25 cellular contexts compared by ENCODE assay signal in the genomic region with DNA sequence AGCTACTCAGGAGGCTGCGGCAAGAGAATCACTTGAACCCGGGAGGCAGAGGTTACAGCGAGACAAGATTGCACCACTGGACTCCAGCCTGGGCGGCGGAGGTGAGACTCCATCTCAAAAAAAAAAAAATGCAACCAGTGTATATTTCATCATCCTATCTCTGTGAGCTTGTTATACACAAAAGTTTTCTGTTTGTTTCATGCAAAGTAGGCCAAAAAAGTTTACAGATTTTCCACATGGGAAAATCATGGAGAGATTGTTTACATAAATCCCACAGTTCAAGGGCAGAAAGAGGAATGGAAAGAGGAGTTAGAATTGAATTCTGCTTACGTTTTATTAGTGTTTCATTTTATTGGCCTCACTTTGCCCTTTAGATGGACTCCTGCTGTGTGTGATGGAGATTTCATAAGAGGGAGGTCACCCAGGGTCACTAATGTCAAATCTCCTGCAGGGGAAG.
"Had no signal": no experiment of that assay in that cellular context is flagged by ENCODE, and none has a peak within 500 bp of the region (broad histone marks: within the 10 kb centered on the region; RNA-seq: fewer than 3 reads in every experiment).

No MANE protein-coding gene starts in this region.

- FAIRE-seq: pancreas had no signal

- H3K4me1 ChIP-seq: pancreas, prostate gland, vagina had no signal

- ATAC-seq: natural killer cell; pancreas; sciatic nerve; stimulated activated naive B cell treated with anti-CD40 and anti-IgM and Interleukin-4, amounts not matched to agents 10 μg/mL and 1 μg/mL and 100 μg/mL, for 72 hours; stimulated activated naive CD8-positive, alpha-beta T cell treated with anti-CD3 and anti-CD28 coated beads, Interleukin-15, Interleukin-2, amounts not matched to agents 100 U/mL and 50 U/mL, for 24 hours had no signal

- H3K9me3 Mint-ChIP-seq: mesothelial cell of epicardium; naive B cell; natural killer cell; stimulated activated naive B cell treated with anti-CD40 and anti-IgM and Interleukin-4, amounts not matched to agents 10 μg/mL and 1 μg/mL and 100 μg/mL, for 72 hours had no signal

- H3K36me3 Mint-ChIP-seq: natural killer cell had no signal

- DNase-seq: islet precursor cell; mesendoderm; naive B cell; natural killer cell; pancreas; posterior cingulate gyrus; retina; stimulated activated CD4-positive, alpha-beta T cell treated with anti-CD3 and anti-CD28 coated beads, Interleukin-12 subunit alpha, Interleukin-12 subunit beta, amount 100 ng/mL, for 4 hours; stimulated activated CD4-positive, alpha-beta T cell treated with anti-CD3 and anti-CD28 coated beads, Interleukin-15, amount 100 ng/mL, for 24 hours; stimulated activated CD4-positive, alpha-beta T cell treated with anti-CD3 and anti-CD28 coated beads, Interleukin-2, amount 100 ng/mL, for 24 hours; stimulated activated CD4-positive, alpha-beta T cell treated with anti-CD3 and anti-CD28 coated beads, Interleukin-4, amount 100 ng/mL, for 1 hour; stimulated activated naive B cell treated with anti-CD40 and anti-IgM and Interleukin-4, amounts not matched to agents 10 μg/mL and 1 μg/mL and 100 μg/mL, for 72 hours; stimulated activated naive CD8-positive, alpha-beta T cell treated with anti-CD3 and anti-CD28 coated beads, Interleukin-15, Interleukin-2, amounts not matched to agents 100 U/mL and 50 U/mL, for 24 hours; stomach; testis; thyroid gland; upper lobe of left lung had no signal

- H3K4me2 ChIP-seq: hepatocyte had no signal

- H3K27me3 Mint-ChIP-seq: naive B cell; stimulated activated naive B cell treated with anti-CD40 and anti-IgM and Interleukin-4, amounts not matched to agents 10 μg/mL and 1 μg/mL and 100 μg/mL, for 72 hours had no signal

- H3K4me1 Mint-ChIP-seq: mesothelial cell of epicardium had no signal

- H3K4me3 Mint-ChIP-seq: mesothelial cell of epicardium; natural killer cell; stimulated activated naive B cell treated with anti-CD40 and anti-IgM and Interleukin-4, amounts not matched to agents 10 μg/mL and 1 μg/mL and 100 μg/mL, for 72 hours had no signal

- H3K27ac Mint-ChIP-seq: mesothelial cell of epicardium; naive B cell; natural killer cell; stimulated activated naive B cell treated with anti-CD40 and anti-IgM and Interleukin-4, amounts not matched to agents 10 μg/mL and 1 μg/mL and 100 μg/mL, for 72 hours had no signal

- H2AFZ ChIP-seq: hepatocyte had no signal

- H3K79me2 ChIP-seq: hepatocyte had no signal

- H3K27ac ChIP-seq: hepatocyte, pancreas, prostate gland, skin epidermis, stomach, testis, thyroid gland, upper lobe of left lung, vagina had no signal

- H3K9me3 ChIP-seq: pancreas, prostate gland, stomach, testis, thyroid gland, transverse colon, upper lobe of left lung, vagina had no signal

- H3K27me3 ChIP-seq: hepatocyte, pancreas, stomach, testis, thyroid gland, transverse colon, upper lobe of left lung, vagina had no signal

- H3K4me3 ChIP-seq: hepatocyte, lung, pancreas, prostate gland, skin epidermis, stomach, testis, thyroid gland, transverse colon, upper lobe of left lung, vagina had no signal
